Comparison of ENCODE assay signal across 27 cellular contexts in genomic region chr7:156472267-156472666, GRCh38.
"Had no signal": no experiment of that assay in that cellular context is flagged by ENCODE, and none has a peak within 500 bp of the region (broad histone marks: within the 10 kb centered on the region; RNA-seq: fewer than 3 reads in every experiment).

No MANE protein-coding gene starts in this region.

- H3K27ac ChIP-seq: adrenal gland, body of pancreas, colonic mucosa, epithelial cell of prostate, esophagus squamous epithelium, gastroesophageal sphincter had no signal

- H3K4me3 Mint-ChIP-seq: activated CD8-positive, alpha-beta T cell treated with anti-CD3 and anti-CD28 coated beads for 36 hours; activated naive CD8-positive, alpha-beta T cell; activated naive CD8-positive, alpha-beta T cell treated with anti-CD3 and anti-CD28 coated beads, Interleukin-2, amount 50 U/mL, for 24 hours; activated T-cell treated with anti-CD3 and anti-CD28 coated beads, Interleukin-2, amount 50 U/mL, for 4 hours; activated T-helper 17 cell treated with anti-CD3 and anti-CD28 coated beads, Interleukin-2, amount 50 U/mL, for 72 hours; WTC11 had no signal

- H3K9me3 Mint-ChIP-seq: activated CD8-positive, alpha-beta T cell treated with anti-CD3 and anti-CD28 coated beads for 36 hours; activated naive CD8-positive, alpha-beta T cell treated with anti-CD3 and anti-CD28 coated beads, Interleukin-2, amount 50 U/mL, for 24 hours; activated T-cell treated with anti-CD3 and anti-CD28 coated beads, Interleukin-2, amount 50 U/mL, for 4 hours; activated T-helper 17 cell treated with anti-CD3 and anti-CD28 coated beads, Interleukin-2, amount 50 U/mL, for 72 hours had no signal

- H3K4me1 ChIP-seq: body of pancreas, colonic mucosa had no signal

- H3K27me3 ChIP-seq: adrenal gland, body of pancreas, colonic mucosa had no signal

- H3K36me3 Mint-ChIP-seq: activated naive CD8-positive, alpha-beta T cell; WTC11 had no signal

- H3K27ac Mint-ChIP-seq: activated CD8-positive, alpha-beta T cell treated with anti-CD3 and anti-CD28 coated beads for 36 hours; activated naive CD8-positive, alpha-beta T cell; activated naive CD8-positive, alpha-beta T cell treated with anti-CD3 and anti-CD28 coated beads, Interleukin-2, amount 50 U/mL, for 24 hours; activated T-helper 17 cell treated with anti-CD3 and anti-CD28 coated beads, Interleukin-2, amount 50 U/mL, for 72 hours; WTC11 had no signal

- H3K9me3 ChIP-seq: adrenal gland, body of pancreas, colonic mucosa, esophagus squamous epithelium, gastroesophageal sphincter had no signal

- H3K4me3 ChIP-seq: adrenal gland, body of pancreas, colonic mucosa, esophagus squamous epithelium, gastroesophageal sphincter had no signal

- ATAC-seq: activated CD8-positive, alpha-beta T cell treated with anti-CD3 and anti-CD28 coated beads for 36 hours; activated naive CD8-positive, alpha-beta T cell treated with anti-CD3 and anti-CD28 coated beads, Interleukin-2, amount 50 U/mL, for 24 hours; activated T-cell treated with anti-CD3 and anti-CD28 coated beads, Interleukin-2, amount 50 U/mL, for 4 hours; activated T-helper 17 cell treated with anti-CD3 and anti-CD28 coated beads, Interleukin-2, amount 50 U/mL, for 72 hours; body of pancreas; gastroesophageal sphincter; WTC11 had no signal

- H3K4me1 Mint-ChIP-seq: activated naive CD8-positive, alpha-beta T cell treated with anti-CD3 and anti-CD28 coated beads, Interleukin-2, amount 50 U/mL, for 24 hours; activated T-helper 17 cell treated with anti-CD3 and anti-CD28 coated beads, Interleukin-2, amount 50 U/mL, for 72 hours had no signal

- DNase-seq: activated CD4-positive, alpha-beta T cell treated with anti-CD3 and anti-CD28 coated beads for 48 hours; activated CD4-positive, alpha-beta T cell treated with anti-CD3 and anti-CD28 coated beads, Interleukin-2, amount 50 U/mL, for 1 hour; activated CD4-positive, alpha-beta T cell treated with anti-CD3 and anti-CD28 coated beads, Interleukin-2, amount 50 U/mL, for 48 hours; activated CD8-positive, alpha-beta memory T cell treated with anti-CD3 and anti-CD28 coated beads for 24 hours; activated CD8-positive, alpha-beta T cell treated with anti-CD3 and anti-CD28 coated beads for 36 hours; activated effector memory CD4-positive, alpha-beta T cell treated with Interleukin-2 at 50 U/mL for 16 hours; activated gamma-delta T cell treated with Interleukin-2 at 50 U/mL for 16 hours; activated naive CD4-positive, alpha-beta T cell treated with anti-CD3 and anti-CD28 coated beads, Interleukin-2, amount 50 U/mL, for 16 hours; activated naive CD4-positive, alpha-beta T cell treated with Interleukin-2 at 50 U/mL for 16 hours; activated naive CD8-positive, alpha-beta T cell treated with anti-CD3 and anti-CD28 coated beads, Interleukin-2, amount 50 U/mL, for 24 hours; activated T-cell treated with anti-CD3 and anti-CD28 coated beads, Interleukin-2, amount 50 U/mL, for 4 hours; adrenal gland; amygdala; aorta; body of pancreas; central memory CD4-positive, alpha-beta T cell; cerebellar nuclear complex; colonic mucosa; effector CD8-positive, alpha-beta T cell; esophagus squamous epithelium; foreskin melanocyte; T-helper 2 cell had no signal

- H3K36me3 ChIP-seq: adrenal gland, colonic mucosa, esophagus squamous epithelium had no signal
